30 cellular contexts compared by ENCODE assay signal in the genomic region with DNA sequence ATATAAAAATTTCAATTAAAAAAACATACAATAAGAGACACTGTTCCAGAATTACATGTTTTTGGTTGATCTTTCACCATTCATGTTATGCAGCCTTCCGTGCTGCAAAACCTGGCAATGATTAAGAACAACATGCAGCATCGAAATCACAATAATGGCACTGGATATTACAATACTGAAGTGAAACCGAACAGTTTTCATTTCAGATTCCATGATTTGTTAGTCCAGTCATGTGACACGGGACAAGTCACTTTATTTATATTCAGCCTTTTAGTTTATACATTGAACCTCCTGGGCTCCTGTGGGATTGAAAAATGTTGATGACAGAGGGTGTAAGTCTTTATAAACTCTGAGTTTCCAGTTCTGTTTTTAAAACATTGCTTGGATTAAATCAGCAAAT.
DNase-seq lines count a peak whose midpoint lies in the region; ATAC-seq and TF ChIP-seq lines count a peak whose summit lies in the region.
"Had no signal": no experiment of that assay in that cellular context is flagged by ENCODE, and none has a peak within 500 bp of the region (broad histone marks: within the 10 kb centered on the region; RNA-seq: fewer than 3 reads in every experiment).

No MANE protein-coding gene starts in this region.

- WGBS in trophoblast cell (ENCODE audit: extremely low coverage, insufficient coverage, insufficient read length): no CpG with 5 or more reads among the region's 4 CpGs
- 56 to 71% methylated on average over 4 of the region's 4 CpGs for WGBS in esophagus squamous epithelium, 2 donors

- no peak for ATAC-seq in HG03565 (IDR thresholded peaks at IDR 0.05; ENCODE audit: unreplicated experiment)
- ATAC-seq: activated CD8-positive, alpha-beta T cell treated with anti-CD3 and anti-CD28 coated beads for 36 hours; stimulated activated naive B cell treated with anti-CD40 and anti-IgM and Interleukin-4, amounts not matched to agents 10 μg/mL and 1 μg/mL and 100 μg/mL, for 72 hours had no signal

- intact Hi-C loops in esophagus squamous epithelium (cut with DNase I): no loop called here

- no peak overlapping the region for H3K4me2 ChIP-seq in trophoblast cell (ENCODE audit: low read length)

- TF ChIP-seq CTCF in fibroblast of mammary gland (conservative IDR thresholded peaks at IDR 0.05; ENCODE audit: control insufficient read depth, insufficient read depth, low read depth, low read length): no peak
- TF ChIP-seq CTCF in esophagus squamous epithelium (IDR thresholded peaks at IDR 0.05): no peak

- H4K12ac ChIP-seq in trophoblast cell (ENCODE audit: low read depth, low read length): no peak overlapping the region

- no peak overlapping the region for H3K23ac ChIP-seq in trophoblast cell (ENCODE audit: low read length)

- no peak overlapping the region for H4K91ac ChIP-seq in trophoblast cell (ENCODE audit: low read depth, low read length)

- no peak overlapping the region for H4K8ac ChIP-seq in trophoblast cell (ENCODE audit: low read depth, low read length)

- peaks cover 25% of the 10 kb centered on the region for H3K79me1 ChIP-seq in trophoblast cell (ENCODE audit: low read length)

- H2BK120ac ChIP-seq in trophoblast cell (ENCODE audit: insufficient read depth, low read length, poor library complexity): peak overlapping the region; percentile 59

- TF ChIP-seq POLR2A in esophagus squamous epithelium (IDR thresholded peaks at IDR 0.05): no peak

- no peak overlapping the region for H2AK5ac ChIP-seq in trophoblast cell (ENCODE audit: low read length)

- H2BK12ac ChIP-seq in trophoblast cell (ENCODE audit: low read length): no peak overlapping the region

- H3K27me3 ChIP-seq in adipocyte (replicated peaks; ENCODE audit: control insufficient read depth, insufficient read depth, low read length): no peaks in the 10 kb centered on the region
- no peaks in the 10 kb centered on the region for H3K27me3 ChIP-seq in trophoblast cell (ENCODE audit: insufficient read depth, low read length)
- no peaks in the 10 kb centered on the region for H3K27me3 ChIP-seq in esophagus squamous epithelium
- H3K27me3 ChIP-seq: breast epithelium, suprapubic skin, uterus had no signal

- no peak overlapping the region for H3K4ac ChIP-seq in trophoblast cell (ENCODE audit: low read depth, low read length)

- DNase-seq in AG20443 (ENCODE audit: low spot score): peak; percentile 35
- peak; percentile 56 for DNase-seq in adipocyte (ENCODE audit: low read depth)
- peak; percentile 25 for DNase-seq in fibroblast of mammary gland (ENCODE audit: low read depth)
- no peak for DNase-seq in trophoblast cell
- DNase-seq in activated naive CD4-positive, alpha-beta T cell (lab: John Stamatoyannopoulos, UW): no peak
- DNase-seq in esophagus squamous epithelium (lab: John Stamatoyannopoulos, UW): no peak
- no peak for DNase-seq in stimulated activated CD4-positive, alpha-beta T cell treated with anti-CD3 and anti-CD28 coated beads, Interleukin-4, amount 100 ng/mL, for 24 hours
- DNase-seq: activated CD4-positive, alpha-beta T cell treated with anti-CD3 and anti-CD28 coated beads for 1 hour; activated CD8-positive, alpha-beta T cell treated with anti-CD3 and anti-CD28 coated beads for 36 hours; amygdala; CD8-positive, alpha-beta memory T cell; DMS 273 treated with DMSO at 0.1 percent for 48 hours; effector CD8-positive, alpha-beta T cell; H7; hippocampal formation; mammary epithelial cell; NCI-H1417 treated with DMSO at 0.1 percent for 48 hours; NCI-H2081; NCI-H2227 treated with DMSO at 0.1 percent for 48 hours; NCI-H526; nephron progenitor cell; NK-92 treated with Interleukin-12 subunit alpha and Interleukin-12 subunit beta, amount 100 ng/mL, for 24 hours; SHP77; stimulated activated naive B cell treated with anti-CD40 and anti-IgM and Interleukin-4, amounts not matched to agents 10 μg/mL and 1 μg/mL and 100 μg/mL, for 72 hours; T-helper 2 cell; uterus had no signal

- H3K4me3 ChIP-seq in adipocyte (ENCODE audit: low read length) (peak overlapping the region; percentile 70), fibroblast of mammary gland (ENCODE audit: control insufficient read depth, low read depth, low read length) (no peak overlapping the region), trophoblast cell (ENCODE audit: low read depth, low read length) (no peak overlapping the region), esophagus squamous epithelium (peak overlapping the region in 1 of 4 donors; percentile 31)
- H3K4me3 ChIP-seq: breast epithelium, suprapubic skin, uterus had no signal

- H3K14ac ChIP-seq in trophoblast cell (ENCODE audit: low read length): no peak overlapping the region

- peaks cover 2% of the 10 kb centered on the region for H3K79me2 ChIP-seq in trophoblast cell (ENCODE audit: control insufficient read depth, insufficient read depth, low read length, poor library complexity)

- H3K9ac ChIP-seq in adipocyte (ENCODE audit: low read length) (peak overlapping the region; percentile 50), trophoblast cell (ENCODE audit: low read length) (no peak overlapping the region)

- H2BK5ac ChIP-seq in trophoblast cell (ENCODE audit: low read depth, low read length, poor library complexity): no peak overlapping the region

- H3K27ac ChIP-seq in trophoblast cell (ENCODE audit: low read depth, low read length) (peak overlapping the region; percentile 11), esophagus squamous epithelium (no peak overlapping the region)
- H3K27ac ChIP-seq: breast epithelium, epithelial cell of prostate, suprapubic skin, uterus had no signal

- H3K9me3 ChIP-seq in adipocyte (ENCODE audit: control insufficient read depth, low read length) (no peaks in the 10 kb centered on the region), trophoblast cell (ENCODE audit: insufficient read depth, low read depth, low read length) (no peaks in the 10 kb centered on the region), esophagus squamous epithelium (no peaks in the 10 kb centered on the region)
- H3K9me3 ChIP-seq: breast epithelium, suprapubic skin, uterus had no signal

- H2AFZ ChIP-seq in trophoblast cell (ENCODE audit: insufficient read depth, low read length, poor library complexity): no peak overlapping the region

- no peak overlapping the region for H3K18ac ChIP-seq in trophoblast cell (ENCODE audit: low read length)

- no peaks in the 10 kb centered on the region for H3K36me3 ChIP-seq in adipocyte (ENCODE audit: control insufficient read depth, insufficient read depth, low read length, severe bottlenecking)
- no peaks in the 10 kb centered on the region for H3K36me3 ChIP-seq in trophoblast cell (ENCODE audit: control insufficient read depth in 1 of 2, insufficient read depth in 2 of 2, low read length in 2 of 2)
- no peaks in the 10 kb centered on the region for H3K36me3 ChIP-seq in esophagus squamous epithelium
- H3K36me3 ChIP-seq: breast epithelium, suprapubic skin, uterus had no signal

- H3K4me1 ChIP-seq in adipocyte (ENCODE audit: control insufficient read depth, insufficient read depth, low read length): peaks cover 12% of the 10 kb centered on the region
- H3K4me1 ChIP-seq in trophoblast cell (ENCODE audit: control insufficient read depth in 1 of 2, insufficient read depth in 2 of 2, low read length in 2 of 2): peaks cover 2 to 6% of the 10 kb centered on the region in 2 experiments
- no peaks in the 10 kb centered on the region for H3K4me1 ChIP-seq in esophagus squamous epithelium
- H3K4me1 ChIP-seq: breast epithelium, suprapubic skin, uterus had no signal

Comparison
In these comparisons a context has a peak if more than half of its experiments do, and no peak if none do; other contexts are left out.
1. DNase-seq: peak in AG20443 (single experiment), adipocyte (single experiment) and fibroblast of mammary gland (single experiment); none in trophoblast cell (0 of 2), activated naive CD4-positive, alpha-beta T cell (0 of 4), esophagus squamous epithelium (single experiment) and stimulated activated CD4-positive, alpha-beta T cell treated with anti-CD3 and anti-CD28 coated beads, Interleukin-4, amount 100 ng/mL, for 24 hours (single experiment).